In genomic region chr6:133863228-133863627, GRCh38 we compare ENCODE assay signal across 5 cellular contexts.
"Had no signal": no experiment of that assay in that cellular context is flagged by ENCODE, and none has a peak within 500 bp of the region (broad histone marks: within the 10 kb centered on the region; RNA-seq: fewer than 3 reads in every experiment).

No MANE protein-coding gene starts in this region.

- DNase-seq: IMR-90, KBM-7, KG1 had no signal

- H3K27ac ChIP-seq: HL-60 had no signal

- H3K4me3 ChIP-seq: K562 had no signal
